ENCODE assay signal across 21 cellular contexts in genomic region chr14:90727082-90727481, GRCh38.
DNase-seq lines count a peak whose midpoint lies in the region; ATAC-seq, FAIRE-seq and TF ChIP-seq lines count a peak whose summit lies in the region.
"Had no signal": no experiment of that assay in that cellular context is flagged by ENCODE, and none has a peak within 500 bp of the region (broad histone marks: within the 10 kb centered on the region; RNA-seq: fewer than 3 reads in every experiment).

No MANE protein-coding gene starts in this region.

- ATAC-seq in pancreas: no peak
- ATAC-seq in HG02678 (IDR thresholded peaks at IDR 0.05; ENCODE audit: unreplicated experiment): no peak
- ATAC-seq: activated naive CD8-positive, alpha-beta T cell treated with anti-CD3 and anti-CD28 coated beads, Interleukin-2, amount 50 U/mL, for 24 hours had no signal

- H3K27ac ChIP-seq in pancreas: no peak overlapping the region
- H3K27ac ChIP-seq: Peyer's patch, vagina had no signal

- H3K4me1 Mint-ChIP-seq in chondrocyte (ENCODE audit: low read depth): peaks cover 18% of the 10 kb centered on the region
- H3K4me1 Mint-ChIP-seq: activated naive CD8-positive, alpha-beta T cell treated with anti-CD3 and anti-CD28 coated beads, Interleukin-2, amount 50 U/mL, for 24 hours had no signal

- H3K4me3 Mint-ChIP-seq in chondrocyte (ENCODE audit: unreplicated experiment): no peak overlapping the region
- H3K4me3 Mint-ChIP-seq: activated naive CD8-positive, alpha-beta T cell treated with anti-CD3 and anti-CD28 coated beads, Interleukin-2, amount 50 U/mL, for 24 hours; CD4-positive, alpha-beta T cell had no signal

- DNase-seq in chondrocyte (ENCODE audit: low spot score) (no peak), head of caudate nucleus (peak in 28 of 42 donors; percentile 18 to 75 (median 46)), posterior cingulate gyrus (peak in 6 of 10 donors; percentile 21 to 90 (median 50)), erythroblast (lab: John Stamatoyannopoulos, UW) (no peak), GM19240 (ENCODE audit: insufficient read length, low spot score) (no peak), pancreas (no peak)
- DNase-seq: activated CD4-positive, alpha-beta T cell treated with anti-CD3 and anti-CD28 coated beads, Interleukin-2, amount 50 U/mL, for 1 hour; activated naive CD8-positive, alpha-beta T cell treated with anti-CD3 and anti-CD28 coated beads, Interleukin-2, amount 50 U/mL, for 24 hours; CD4-positive, alpha-beta T cell; cortex of kidney; DMS 273 treated with DMSO at 0.1 percent for 48 hours; NCI-H1436; NK-92 treated with Interleukin-12 subunit alpha and Interleukin-12 subunit beta, amount 100 ng/mL, for 24 hours; retina; stimulated activated CD8-positive, alpha-beta memory T cell treated with anti-CD3 and anti-CD28 coated beads, Interleukin-4, amount 100 ng/mL, for 48 hours; T-helper 2 cell had no signal

- no peaks in the 10 kb centered on the region for H3K36me3 ChIP-seq in pancreas
- H3K36me3 ChIP-seq: Peyer's patch, vagina had no signal

- no peaks in the 10 kb centered on the region for H3K9me3 ChIP-seq in pancreas
- H3K9me3 ChIP-seq: Peyer's patch, vagina had no signal

- peak overlapping the region; percentile 71 for H3K27ac Mint-ChIP-seq in chondrocyte (ENCODE audit: unreplicated experiment)
- H3K27ac Mint-ChIP-seq: activated naive CD8-positive, alpha-beta T cell treated with anti-CD3 and anti-CD28 coated beads, Interleukin-2, amount 50 U/mL, for 24 hours; CD4-positive, alpha-beta T cell had no signal

- intact Hi-C loops in head of caudate nucleus (cut with DNase I) (no loop called here), posterior cingulate gyrus (cut with DNase I) (no loop called here), pancreas (cut with DNase I) (no loop called here)

- TF ChIP-seq POLR2A in erythroblast (IDR thresholded peaks at IDR 0.05; ENCODE audit: low read length): no peak

- H3K4me3 ChIP-seq in pancreas: no peak overlapping the region
- H3K4me3 ChIP-seq: Peyer's patch, vagina had no signal

- FAIRE-seq in pancreas (lab: Jason Lieb, UNC): no peak
- FAIRE-seq: endometrium, H54 had no signal

- no peaks in the 10 kb centered on the region for H3K9me3 Mint-ChIP-seq in chondrocyte (ENCODE audit: low read depth)
- H3K9me3 Mint-ChIP-seq: activated naive CD8-positive, alpha-beta T cell treated with anti-CD3 and anti-CD28 coated beads, Interleukin-2, amount 50 U/mL, for 24 hours; CD4-positive, alpha-beta T cell had no signal

- H3K27me3 ChIP-seq in pancreas: no peaks in the 10 kb centered on the region
- H3K27me3 ChIP-seq: Peyer's patch, vagina had no signal

- TF ChIP-seq CTCF in chondrocyte (IDR thresholded peaks at IDR 0.05) (no peak), pancreas (IDR thresholded peaks at IDR 0.05) (no peak)

- peaks cover 1% of the 10 kb centered on the region for H3K36me3 Mint-ChIP-seq in chondrocyte (ENCODE audit: low read depth)

- H3K4me1 ChIP-seq in pancreas: no peaks in the 10 kb centered on the region
- H3K4me1 ChIP-seq: Peyer's patch had no signal

- 94 to 96% methylated on average over 13 of the region's 13 CpGs for WGBS in pancreas, 2 donors

- H3K27me3 Mint-ChIP-seq in chondrocyte (ENCODE audit: low read depth): no peaks in the 10 kb centered on the region
- H3K27me3 Mint-ChIP-seq: activated naive CD8-positive, alpha-beta T cell treated with anti-CD3 and anti-CD28 coated beads, Interleukin-2, amount 50 U/mL, for 24 hours; CD4-positive, alpha-beta T cell had no signal

Comparison
In these comparisons a context has a peak if more than half of its experiments do, and no peak if none do; other contexts are left out.
1. DNase-seq: peak in head of caudate nucleus (28 of 42) and posterior cingulate gyrus (6 of 10); none in chondrocyte (single experiment), erythroblast (0 of 2), GM19240 (single experiment) and pancreas (0 of 6).